ENCODE assay signal across 1 cellular context in genomic region chr1:212375986-212376385, GRCh38.
TF ChIP-seq lines count a peak whose summit lies in the region.

No MANE protein-coding gene starts in this region.

TF ChIP-seq in WTC11, 78 proteins besides CTCF, POLR2A, EP300 and RAD21 (continued from another document):
- no peak for TF ChIP-seq ZNF512 (CRISPR knock-in tag; IDR thresholded peaks at IDR 0.05; ENCODE audit: borderline replicate concordance)
- TF ChIP-seq RORB (CRISPR knock-in tag; IDR thresholded peaks at IDR 0.05): no peak
